Comparison of ENCODE assay signal across 11 cellular contexts in genomic region chrX:39492495-39493162, GRCh38.
DNase-seq lines count a peak whose midpoint lies in the region; ATAC-seq, FAIRE-seq and TF ChIP-seq lines count a peak whose summit lies in the region.
"Had no signal": no experiment of that assay in that cellular context is flagged by ENCODE, and none has a peak within 500 bp of the region (broad histone marks: within the 10 kb centered on the region; RNA-seq: fewer than 3 reads in every experiment).

No MANE protein-coding gene starts in this region.

- CTCF ChIA-PET in HepG2 (lab: Yijun Ruan, JAX; ENCODE audit: low intra/inter-chr PET ratio, low total read pairs) = no interaction called here

- no peaks in the 10 kb centered on the region for H3K79me2 ChIP-seq in HepG2 (ENCODE audit: insufficient read depth, low read length)

- peak overlapping the region; percentile 3 to 39 (median 18) for H3K4me3 Mint-ChIP-seq in IgD-negative memory B cell

- no peaks in the 10 kb centered on the region for H3K9me3 Mint-ChIP-seq in IgD-negative memory B cell

- DNase-seq in HepG2 (ENCODE audit: low spot score) = no peak
- peak; percentile 40 for DNase-seq in cerebellar cortex (ENCODE audit: low spot score)
- DNase-seq in NCI-H1436 (lab: John Stamatoyannopoulos, UW) = no peak
- no peak for DNase-seq in HuH-7 (ENCODE audit: low spot score)
- DNase-seq: NK-92 treated with Interleukin-12 subunit alpha and Interleukin-12 subunit beta, amount 100 ng/mL, for 24 hours had no signal

- H2AFZ ChIP-seq in HepG2 (ENCODE audit: low read length) = no peak overlapping the region

- H3K36me3 Mint-ChIP-seq in IgD-negative memory B cell = no peaks in the 10 kb centered on the region

- H3K27me3 Mint-ChIP-seq in IgD-negative memory B cell = peaks cover 2% of the 10 kb centered on the region

- whole genome bisulfite sequencing in liver = 14% methylated on average over 6 of the region's 6 CpGs
- WGBS in HepG2 (ENCODE audit: low lambda C conversion rate) = 9% methylated on average over 5 of the region's 6 CpGs

- TF ChIP-seq CTCF in liver (IDR thresholded peaks at IDR 0.05; ENCODE audit: low read depth, low read length, missing input control) (no peak), HepG2 (CRISPR knock-in tag; IDR thresholded peaks at IDR 0.05) (no peak)

- TF ChIP-seq RAD21 in liver (IDR thresholded peaks at IDR 0.05) (peak; percentile 42 to 53), HepG2 (CRISPR knock-in tag; IDR thresholded peaks at IDR 0.05) (no peak)

- H3K36me3 ChIP-seq in liver (ENCODE audit: control insufficient read depth in 4 of 4, insufficient read depth in 3 of 4, low read depth in 1 of 4, low read length in 3 of 4) (no peaks in the 10 kb centered on the region), HepG2 (replicated peaks in 1 of 2; ENCODE audit: control insufficient read depth in 1 of 2, insufficient read depth in 2 of 2, low read length in 2 of 2) (no peaks in the 10 kb centered on the region)
- H3K36me3 ChIP-seq: thyroid gland had no signal

- POLR2A ChIA-PET in HepG2 (lab: Yijun Ruan, JAX) = no interaction called here

- no peaks in the 10 kb centered on the region for H3K27me3 ChIP-seq in liver (ENCODE audit: control insufficient read depth in 4 of 4, insufficient read depth in 4 of 4, low read length in 3 of 4)
- no peaks in the 10 kb centered on the region for H3K27me3 ChIP-seq in HepG2 (ENCODE audit: control insufficient read depth in 1 of 2, insufficient read depth in 2 of 2, low read length in 2 of 2)
- H3K27me3 ChIP-seq: thyroid gland had no signal

- H3K27ac ChIP-seq in liver (ENCODE audit: low read depth in 1 of 2, low read length in 2 of 2) (peak overlapping the region in 1 of 2 donors; percentile 44), HepG2 (ENCODE audit: extremely low read length, insufficient read depth, low read length) (no peak overlapping the region)
- H3K27ac ChIP-seq: thyroid gland had no signal

- no peaks in the 10 kb centered on the region for H4K20me1 ChIP-seq in HepG2 (ENCODE audit: insufficient read depth, low read length)

- H3K9ac ChIP-seq in liver (ENCODE audit: low read depth in 1 of 2, low read length in 2 of 2) (no peak overlapping the region), HepG2 (ENCODE audit: insufficient read depth, low read depth, low read length) (no peak overlapping the region)

- FAIRE-seq in HepG2 (lab: Jason Lieb, UNC) = no peak

- no peak for TF ChIP-seq EP300 in HepG2 (IDR thresholded peaks at IDR 0.05; ENCODE audit: low read depth in 2 of 2, low read length in 2 of 2)
- TF ChIP-seq EP300 in HepG2 (CRISPR knock-in tag; IDR thresholded peaks at IDR 0.05; ENCODE audit: borderline replicate concordance) = no peak

- H3K4me1 Mint-ChIP-seq in IgD-negative memory B cell = peaks cover 23 to 33% (median 23%) of the 10 kb centered on the region in 3 donors

- no peak overlapping the region for H3K4me2 ChIP-seq in HepG2 (ENCODE audit: low read depth, low read length)
- H3K4me2 ChIP-seq: smooth muscle cell had no signal

- no TSS peak for BruUV-seq in HepG2 (replicated peaks; lab: Mats Ljungman, UMichigan)

- in situ Hi-C loops in HepG2 (cut with HindIII; ENCODE audit: extremely low pct_ligation_motif_present, low pct_unique_long_range_greater_than_20kb) = no loop called here

- ATAC-seq in HepG2 = no peak
- no peak for ATAC-seq in HG02970 (IDR thresholded peaks at IDR 0.05; ENCODE audit: low FRiP score, unreplicated experiment)
- no peak for ATAC-seq in activated CD4-positive, CD25-positive, alpha-beta regulatory T cell treated with anti-CD3 and anti-CD28 coated beads, Interleukin-2, amount 50 U/mL, for 24 hours

- peak overlapping the region; percentile 13 to 71 (median 47) for H3K27ac Mint-ChIP-seq in IgD-negative memory B cell

- H3K4me1 ChIP-seq in liver (ENCODE audit: control insufficient read depth in 4 of 4, insufficient read depth in 4 of 4, low read length in 3 of 4) (peaks cover 1 to 20% (median 10%) of the 10 kb centered on the region in 4 donors), HepG2 (ENCODE audit: insufficient read depth, low read length) (no peaks in the 10 kb centered on the region)
- H3K4me1 ChIP-seq: thyroid gland had no signal

- no peaks in the 10 kb centered on the region for H3K9me3 ChIP-seq in liver (ENCODE audit: control insufficient read depth in 4 of 4, low read length in 3 of 4)
- H3K9me3 ChIP-seq in HepG2 (ENCODE audit: low read length) = no peaks in the 10 kb centered on the region
- H3K9me3 ChIP-seq: thyroid gland had no signal

- intact Hi-C loops in HepG2 (cut with micrococcal nuclease; ENCODE audit: unreplicated experiment) = no loop called here

- TF ChIP-seq POLR2A in HepG2 (IDR thresholded peaks at IDR 0.05; ENCODE audit: insufficient read depth in 1 of 2, low read depth in 2 of 2, low read length in 2 of 2) = no peak

- no peak overlapping the region for H3K4me3 ChIP-seq in liver (ENCODE audit: low read depth in 1 of 3, low read length in 3 of 3)
- H3K4me3 ChIP-seq in HepG2 (replicated peaks in 1 of 3; ENCODE audit: insufficient read depth in 1 of 3, low read depth in 2 of 3, low read length in 3 of 3) = no peak overlapping the region
- H3K4me3 ChIP-seq: smooth muscle cell, thyroid gland had no signal

TF ChIP-seq in liver, 16 proteins besides CTCF, POLR2A, EP300 and RAD21 (continues in another document):
- TF ChIP-seq EGR1 (IDR thresholded peaks at IDR 0.05; ENCODE audit: low read depth in 2 of 2) (no peak), REST (IDR thresholded peaks at IDR 0.05) (no peak), NR2F2 (IDR thresholded peaks at IDR 0.05) (no peak), MAX (IDR thresholded peaks at IDR 0.05) (peak; percentile 71), HNF4G (IDR thresholded peaks at IDR 0.05) (peak; percentile 69), TAF1 (conservative IDR thresholded peaks at IDR 0.05) (no peak), SP1 (IDR thresholded peaks at IDR 0.05) (peak; percentile 91), FOXA1 (IDR thresholded peaks at IDR 0.05) (no peak)

TF ChIP-seq in HepG2, 621 proteins besides CTCF, POLR2A, EP300 and RAD21:
- TF ChIP-seq FOXO4 (CRISPR knock-in tag; conservative IDR thresholded peaks at IDR 0.05) = no peak
- TF ChIP-seq HDAC2 (CRISPR knock-in tag; IDR thresholded peaks at IDR 0.05) = no peak
- no peak for TF ChIP-seq FLYWCH1 (CRISPR knock-in tag; IDR thresholded peaks at IDR 0.05)
- TF ChIP-seq PAF1 (CRISPR knock-in tag; IDR thresholded peaks at IDR 0.05) = no peak
- no peak for TF ChIP-seq NR2C2 (CRISPR knock-in tag; IDR thresholded peaks at IDR 0.05; ENCODE audit: borderline replicate concordance)
- TF ChIP-seq NFATC3 (CRISPR knock-in tag; IDR thresholded peaks at IDR 0.05) = no peak
- TF ChIP-seq SIX1 (CRISPR knock-in tag; IDR thresholded peaks at IDR 0.05; ENCODE audit: borderline replicate concordance) = no peak
- TF ChIP-seq TBL1XR1 (IDR thresholded peaks at IDR 0.05; ENCODE audit: borderline replicate concordance, low read length, partially characterized antibody) = no peak
- no peak for TF ChIP-seq TMF1 (CRISPR knock-in tag; IDR thresholded peaks at IDR 0.05; ENCODE audit: low read depth)
- no peak for TF ChIP-seq KLF13 (CRISPR knock-in tag; IDR thresholded peaks at IDR 0.05)
- TF ChIP-seq ZNF256 (CRISPR knock-in tag; conservative IDR thresholded peaks at IDR 0.05) = no peak
- no peak for TF ChIP-seq ZNF10 (CRISPR knock-in tag; IDR thresholded peaks at IDR 0.05; ENCODE audit: borderline replicate concordance, low read depth)
- no peak for TF ChIP-seq RFXAP (CRISPR knock-in tag; IDR thresholded peaks at IDR 0.05; ENCODE audit: borderline replicate concordance)
